Comparison of ENCODE assay signal across 11 cellular contexts in genomic region chr21:34884346-34884929, GRCh38.
A peak's percentile ranks its signal among the peaks of the same experiment; 100 is the strongest.
DNase-seq lines count a peak whose midpoint lies in the region; ATAC-seq, FAIRE-seq and TF ChIP-seq lines count a peak whose summit lies in the region.
"Had no signal": no experiment of that assay in that cellular context is flagged by ENCODE, and none has a peak within 500 bp of the region (broad histone marks: within the 10 kb centered on the region; RNA-seq: fewer than 3 reads in every experiment).

No MANE protein-coding gene starts in this region.

- TF ChIP-seq EP300 in A549 (IDR thresholded peaks at IDR 0.05), result no peak

- no peak for TF ChIP-seq RAD21 in A549 (conservative IDR thresholded peaks at IDR 0.05 in 1 of 2, IDR thresholded peaks at IDR 0.05 in 1 of 2)

- ATAC-seq in A549, result no peak
- ATAC-seq in right lobe of liver, result no peak
- no peak for ATAC-seq in HG03139 (IDR thresholded peaks at IDR 0.05; ENCODE audit: unreplicated experiment)
- no peak for ATAC-seq in T-cell (replicated peaks in 1 of 4)

- H3K27ac ChIP-seq in A549 (peak overlapping the region; percentile 93 to 100), HL-60 (replicated peaks) (peak overlapping the region; percentile 91), ascending aorta (peak overlapping the region in 1 of 2 donors; percentile 48), right lobe of liver (peak overlapping the region in 2 of 3 donors; percentile 27 to 58)
- H3K27ac ChIP-seq: neural progenitor cell had no signal

- TF ChIP-seq CTCF in A549 (IDR thresholded peaks at IDR 0.05), result no peak
- TF ChIP-seq CTCF in HL-60 (IDR thresholded peaks at IDR 0.05; ENCODE audit: insufficient read depth, low read length), result no peak
- no peak for TF ChIP-seq CTCF in ascending aorta (IDR thresholded peaks at IDR 0.05)
- TF ChIP-seq CTCF in right lobe of liver (IDR thresholded peaks at IDR 0.05), result no peak

- no peaks in the 10 kb centered on the region for H3K27me3 Mint-ChIP-seq in T-cell

- H3K36me3 Mint-ChIP-seq in T-cell, result peaks cover 24% of the 10 kb centered on the region
- H3K36me3 Mint-ChIP-seq: neural progenitor cell had no signal

- DNase-seq in A549 (ENCODE audit: low read depth in 1 of 2, low spot score in 1 of 2), result no peak
- no peak for DNase-seq in HL-60 (ENCODE audit: low read depth in 1 of 2, low spot score in 1 of 2)
- no peak for DNase-seq in ascending aorta (ENCODE audit: low spot score in 2 of 2)
- no peak for DNase-seq in right lobe of liver
- DNase-seq in GOT3 (lab: John Stamatoyannopoulos, UW), result no peak
- no peak for DNase-seq in NCI-H82 treated with DMSO at 0.1 percent for 48 hours (lab: John Stamatoyannopoulos, UW; ENCODE audit: unreplicated experiment)
- DNase-seq in T-cell, result no peak
- DNase-seq: NCI-H1105, T1000 had no signal

- H3K9me3 ChIP-seq in A549, result no peaks in the 10 kb centered on the region
- H3K9me3 ChIP-seq in ascending aorta, result no peaks in the 10 kb centered on the region
- no peaks in the 10 kb centered on the region for H3K9me3 ChIP-seq in right lobe of liver

- H3K4me1 ChIP-seq in A549 (peaks cover 44% of the 10 kb centered on the region), ascending aorta (peaks cover 4 to 16% of the 10 kb centered on the region in 2 donors), right lobe of liver (peaks cover 0 to 7% (median 0%) of the 10 kb centered on the region in 4 donors)

- peak overlapping the region in 1 of 3 donors; percentile 17 for H3K4me3 Mint-ChIP-seq in T-cell

- no peaks in the 10 kb centered on the region for H3K36me3 ChIP-seq in ascending aorta
- no peaks in the 10 kb centered on the region for H3K36me3 ChIP-seq in right lobe of liver
- H3K36me3 ChIP-seq: neural progenitor cell had no signal

- 39% methylated on average over 3 of the region's 3 CpGs for WGBS in A549 (ENCODE audit: missing lambda C conversion rate)
- 37% methylated on average over 3 of the region's 3 CpGs for WGBS in right lobe of liver (ENCODE audit: insufficient coverage, low coverage, low lambda C conversion rate, missing lambda C conversion rate)

- peak overlapping the region in 1 of 2 donors; percentile 11 for H3K27ac Mint-ChIP-seq in T-cell
- H3K27ac Mint-ChIP-seq: neural progenitor cell had no signal

- CTCF ChIA-PET in A549 (lab: Yijun Ruan, JAX), result interaction anchor here (1.8 to 7.3 kb wide), 2 partner anchors 76 to 140 kb away, joined by 4 to 46 read pairs; no protein-coding TSS in a partner anchor
- CTCF ChIA-PET in T-cell (lab: Charles Lee), result interaction anchor here in 1 of 2 donors (0.6 to 1.6 kb wide), 2 partner anchors 516 to 517 kb away, joined by 3 to 4 read pairs; no protein-coding TSS in a partner anchor

- H3K27me3 ChIP-seq in HL-60 (ENCODE audit: insufficient read depth, poor library complexity, severe bottlenecking), result no peaks in the 10 kb centered on the region
- no peaks in the 10 kb centered on the region for H3K27me3 ChIP-seq in ascending aorta
- no peaks in the 10 kb centered on the region for H3K27me3 ChIP-seq in right lobe of liver

- no peaks in the 10 kb centered on the region for H3K9me3 Mint-ChIP-seq in T-cell
- H3K9me3 Mint-ChIP-seq: neural progenitor cell had no signal

- H3K4me2 ChIP-seq in A549, result peak overlapping the region; percentile 94
- H3K4me2 ChIP-seq: neural progenitor cell had no signal

- FAIRE-seq in A549 (lab: Jason Lieb, UNC), result no peak

- peak overlapping the region; percentile 72 for H3K4me3 ChIP-seq in A549
- peak overlapping the region; percentile 88 for H3K4me3 ChIP-seq in HL-60 (replicated peaks; ENCODE audit: insufficient read depth, low read length)
- H3K4me3 ChIP-seq in ascending aorta, result peak overlapping the region; percentile 77 to 85
- H3K4me3 ChIP-seq in right lobe of liver, result peak overlapping the region in 1 of 3 donors; percentile 75
- H3K4me3 ChIP-seq: neural progenitor cell had no signal

- peaks cover 62 to 68% (median 66%) of the 10 kb centered on the region in 3 donors for H3K4me1 Mint-ChIP-seq in T-cell

- TF ChIP-seq POLR2A in A549 (IDR thresholded peaks at IDR 0.05; ENCODE audit: low read length) (no peak), right lobe of liver (IDR thresholded peaks at IDR 0.05) (no peak)

- intact Hi-C loops in ascending aorta (cut with DNase I) (loop anchor here (10.0 kb wide), 1 partner anchor 1180 kb away; the partner anchor contains the start of gene SETD4), right lobe of liver (cut with DNase I) (no loop called here)

- POLR2A ChIA-PET in A549 (lab: Yijun Ruan, JAX), result interaction anchor here (1.7 kb wide), 1 partner anchor 48 kb away, joined by 4 read pairs; no protein-coding TSS in a partner anchor
- POLR2A ChIA-PET in T-cell (lab: Charles Lee), result interaction anchor here in 1 of 2 donors (0.8 kb wide), 1 partner anchor 1214 kb away, joined by 3 read pairs; no protein-coding TSS in a partner anchor

TF ChIP-seq in A549, 52 proteins besides CTCF, POLR2A, EP300 and RAD21:
- TF ChIP-seq ESRRA (IDR thresholded peaks at IDR 0.05; ENCODE audit: borderline replicate concordance, low read length) (no peak), HOXB13 (CRISPR knock-in tag; IDR thresholded peaks at IDR 0.05; ENCODE audit: low read depth) (no peak), RARB (CRISPR knock-in tag; IDR thresholded peaks at IDR 0.05) (no peak), ATOH8 (CRISPR knock-in tag; IDR thresholded peaks at IDR 0.05; ENCODE audit: low read depth) (no peak), ZNF302 (CRISPR knock-in tag; IDR thresholded peaks at IDR 0.05) (no peak), SMC3 (IDR thresholded peaks at IDR 0.05) (no peak), FOSB (CRISPR knock-in tag; IDR thresholded peaks at IDR 0.05) (no peak), HES2 (IDR thresholded peaks at IDR 0.05) (no peak), REST (IDR thresholded peaks at IDR 0.05) (no peak), CHD4 (IDR thresholded peaks at IDR 0.05; ENCODE audit: borderline replicate concordance) (no peak), MAFK (IDR thresholded peaks at IDR 0.05; ENCODE audit: partially characterized antibody) (no peak), NR3C1 (IDR thresholded peaks at IDR 0.05) (no peak), E2F6 (IDR thresholded peaks at IDR 0.05; ENCODE audit: borderline replicate concordance, low read depth) (no peak), RFX5 (IDR thresholded peaks at IDR 0.05) (no peak), FOXS1 (CRISPR knock-in tag; IDR thresholded peaks at IDR 0.05) (no peak), EHMT2 (IDR thresholded peaks at IDR 0.05; ENCODE audit: low read depth) (no peak), ZFP36 (IDR thresholded peaks at IDR 0.05; ENCODE audit: borderline replicate concordance, partially characterized antibody) (no peak)
TF ChIP-seq in A549: peak in this region for 0.
